In the genomic region with DNA sequence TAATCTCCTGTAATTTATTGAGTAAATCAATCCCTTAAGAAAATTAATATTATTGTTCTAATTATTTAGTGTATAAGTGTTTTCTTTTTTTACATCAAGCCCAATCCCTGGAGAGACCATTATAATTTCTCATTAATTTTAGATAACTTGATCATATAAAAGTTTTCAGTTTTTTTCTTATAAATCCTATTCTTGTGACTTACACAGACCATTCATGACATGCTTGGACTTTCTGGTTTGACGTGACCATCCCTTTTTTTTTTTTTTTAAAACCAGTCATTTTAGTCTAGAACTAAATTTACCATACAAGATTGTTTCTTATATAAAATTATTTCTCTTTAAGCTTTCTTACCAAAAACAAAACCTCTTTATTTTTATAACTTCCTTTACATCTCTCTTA, we compare ENCODE assay signal across 1 cellular context.
TF ChIP-seq lines count a peak whose summit lies in the region.

No MANE protein-coding gene starts in this region.

TF ChIP-seq in HEK293, 187 proteins besides CTCF, POLR2A, EP300 and RAD21 (continued from another document):
- TF ChIP-seq SETDB1 (IDR thresholded peaks at IDR 0.05; ENCODE audit: insufficient read length, low read length): peak; percentile 98
- peak; percentile 13; the same call in 1 of the 2 replicates for TF ChIP-seq ZNF37A (tag by site-specific recombination; IDR thresholded peaks at IDR 0.05)
- TF ChIP-seq, protein P1, sequence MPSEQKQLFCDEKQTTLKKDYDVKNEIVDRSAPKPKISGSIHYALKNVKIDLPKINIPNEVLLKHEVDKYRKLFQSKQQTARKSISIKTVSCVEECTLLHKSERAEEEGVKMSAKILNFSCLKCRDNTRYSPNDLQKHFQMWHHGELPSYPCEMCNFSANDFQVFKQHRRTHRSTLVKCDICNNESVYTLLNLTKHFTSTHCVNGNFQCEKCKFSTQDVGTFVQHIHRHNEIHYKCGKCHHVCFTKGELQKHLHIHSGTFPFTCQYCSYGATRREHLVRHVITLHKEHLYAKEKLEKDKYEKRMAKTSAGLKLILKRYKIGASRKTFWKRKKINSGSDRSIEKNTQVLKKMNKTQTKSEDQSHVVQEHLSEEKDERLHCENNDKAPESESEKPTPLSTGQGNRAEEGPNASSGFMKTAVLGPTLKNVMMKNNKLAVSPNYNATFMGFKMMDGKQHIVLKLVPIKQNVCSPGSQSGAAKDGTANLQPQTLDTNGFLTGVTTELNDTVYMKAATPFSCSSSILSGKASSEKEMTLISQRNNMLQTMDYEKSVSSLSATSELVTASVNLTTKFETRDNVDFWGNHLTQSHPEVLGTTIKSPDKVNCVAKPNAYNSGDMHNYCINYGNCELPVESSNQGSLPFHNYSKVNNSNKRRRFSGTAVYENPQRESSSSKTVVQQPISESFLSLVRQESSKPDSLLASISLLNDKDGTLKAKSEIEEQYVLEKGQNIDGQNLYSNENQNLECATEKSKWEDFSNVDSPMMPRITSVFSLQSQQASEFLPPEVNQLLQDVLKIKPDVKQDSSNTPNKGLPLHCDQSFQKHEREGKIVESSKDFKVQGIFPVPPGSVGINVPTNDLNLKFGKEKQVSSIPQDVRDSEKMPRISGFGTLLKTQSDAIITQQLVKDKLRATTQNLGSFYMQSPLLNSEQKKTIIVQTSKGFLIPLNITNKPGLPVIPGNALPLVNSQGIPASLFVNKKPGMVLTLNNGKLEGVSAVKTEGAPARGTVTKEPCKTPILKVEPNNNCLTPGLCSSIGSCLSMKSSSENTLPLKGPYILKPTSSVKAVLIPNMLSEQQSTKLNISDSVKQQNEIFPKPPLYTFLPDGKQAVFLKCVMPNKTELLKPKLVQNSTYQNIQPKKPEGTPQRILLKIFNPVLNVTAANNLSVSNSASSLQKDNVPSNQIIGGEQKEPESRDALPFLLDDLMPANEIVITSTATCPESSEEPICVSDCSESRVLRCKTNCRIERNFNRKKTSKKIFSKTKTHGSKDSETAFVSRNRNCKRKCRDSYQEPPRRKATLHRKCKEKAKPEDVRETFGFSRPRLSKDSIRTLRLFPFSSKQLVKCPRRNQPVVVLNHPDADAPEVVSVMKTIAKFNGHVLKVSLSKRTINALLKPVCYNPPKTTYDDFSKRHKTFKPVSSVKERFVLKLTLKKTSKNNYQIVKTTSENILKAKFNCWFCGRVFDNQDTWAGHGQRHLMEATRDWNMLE (tag by site-specific recombination; conservative IDR thresholded peaks at IDR 0.05; ENCODE audit: low read depth): peak; percentile 62
- TF ChIP-seq, protein P2, sequence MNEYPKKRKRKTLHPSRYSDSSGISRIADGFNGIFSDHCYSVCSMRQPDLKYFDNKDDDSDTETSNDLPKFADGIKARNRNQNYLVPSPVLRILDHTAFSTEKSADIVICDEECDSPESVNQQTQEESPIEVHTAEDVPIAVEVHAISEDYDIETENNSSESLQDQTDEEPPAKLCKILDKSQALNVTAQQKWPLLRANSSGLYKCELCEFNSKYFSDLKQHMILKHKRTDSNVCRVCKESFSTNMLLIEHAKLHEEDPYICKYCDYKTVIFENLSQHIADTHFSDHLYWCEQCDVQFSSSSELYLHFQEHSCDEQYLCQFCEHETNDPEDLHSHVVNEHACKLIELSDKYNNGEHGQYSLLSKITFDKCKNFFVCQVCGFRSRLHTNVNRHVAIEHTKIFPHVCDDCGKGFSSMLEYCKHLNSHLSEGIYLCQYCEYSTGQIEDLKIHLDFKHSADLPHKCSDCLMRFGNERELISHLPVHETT (tag by site-specific recombination; IDR thresholded peaks at IDR 0.05): peak; percentile 39; the same call in 1 of the 2 replicates
- peak; percentile 40 for TF ChIP-seq ZNF529 (tag by site-specific recombination; IDR thresholded peaks at IDR 0.05; ENCODE audit: insufficient replicate concordance)
- TF ChIP-seq ZNF501 (tag by site-specific recombination; IDR thresholded peaks at IDR 0.05): no peak
- TF ChIP-seq ZNF146 (tag by site-specific recombination; IDR thresholded peaks at IDR 0.05): no peak
- TF ChIP-seq ZNF610 (tag by site-specific recombination; IDR thresholded peaks at IDR 0.05; ENCODE audit: borderline replicate concordance): 0 out of 2 replicates have a peak, but pooled peaks have one; percentile 46
- no peak for TF ChIP-seq ZNF10 (tag by site-specific recombination; IDR thresholded peaks at IDR 0.05)
- TF ChIP-seq, protein P3, sequence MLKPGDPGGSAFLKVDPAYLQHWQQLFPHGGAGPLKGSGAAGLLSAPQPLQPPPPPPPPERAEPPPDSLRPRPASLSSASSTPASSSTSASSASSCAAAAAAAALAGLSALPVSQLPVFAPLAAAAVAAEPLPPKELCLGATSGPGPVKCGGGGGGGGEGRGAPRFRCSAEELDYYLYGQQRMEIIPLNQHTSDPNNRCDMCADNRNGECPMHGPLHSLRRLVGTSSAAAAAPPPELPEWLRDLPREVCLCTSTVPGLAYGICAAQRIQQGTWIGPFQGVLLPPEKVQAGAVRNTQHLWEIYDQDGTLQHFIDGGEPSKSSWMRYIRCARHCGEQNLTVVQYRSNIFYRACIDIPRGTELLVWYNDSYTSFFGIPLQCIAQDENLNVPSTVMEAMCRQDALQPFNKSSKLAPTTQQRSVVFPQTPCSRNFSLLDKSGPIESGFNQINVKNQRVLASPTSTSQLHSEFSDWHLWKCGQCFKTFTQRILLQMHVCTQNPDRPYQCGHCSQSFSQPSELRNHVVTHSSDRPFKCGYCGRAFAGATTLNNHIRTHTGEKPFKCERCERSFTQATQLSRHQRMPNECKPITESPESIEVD (tag by site-specific recombination; IDR thresholded peaks at IDR 0.05): no peak
- TF ChIP-seq ZNF302 (tag by site-specific recombination; IDR thresholded peaks at IDR 0.05; ENCODE audit: low read depth): no peak
